In the genomic region with DNA sequence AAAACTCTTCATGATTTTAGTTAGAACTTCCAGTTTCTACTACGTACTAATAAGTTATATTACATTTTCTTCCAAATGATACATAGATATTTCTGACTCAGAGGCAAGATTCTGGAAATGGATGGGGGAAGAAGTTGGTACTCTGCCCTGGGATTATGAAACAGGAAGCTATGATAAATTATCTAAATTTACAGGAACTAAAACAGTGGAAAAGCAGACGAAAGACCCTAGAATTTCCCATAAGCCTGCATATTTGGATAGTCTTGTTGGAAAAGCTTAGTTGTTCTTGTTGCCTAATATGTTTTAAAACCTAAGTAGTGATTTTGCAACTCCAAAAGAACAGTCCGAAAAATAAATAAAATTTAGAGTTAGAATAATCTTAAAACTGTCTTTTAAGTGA, we compare ENCODE assay signal across 1 cellular context.
TF ChIP-seq lines count a peak whose summit lies in the region.

No MANE protein-coding gene starts in this region.

TF ChIP-seq in liver, 16 proteins besides CTCF, POLR2A, EP300 and RAD21:
- TF ChIP-seq SP1 (IDR thresholded peaks at IDR 0.05), result no peak
- TF ChIP-seq HNF4A (conservative IDR thresholded peaks at IDR 0.05), result no peak
- peak in 1 of 2 donors; percentile 35 for TF ChIP-seq JUND (IDR thresholded peaks at IDR 0.05)
- no peak for TF ChIP-seq FOXA2 (IDR thresholded peaks at IDR 0.05)
- TF ChIP-seq HNF4G (IDR thresholded peaks at IDR 0.05), result no peak
- TF ChIP-seq TAF1 (conservative IDR thresholded peaks at IDR 0.05), result no peak
- no peak for TF ChIP-seq NR2F2 (IDR thresholded peaks at IDR 0.05)
